1 cellular context compared by ENCODE assay signal in the genomic region with DNA sequence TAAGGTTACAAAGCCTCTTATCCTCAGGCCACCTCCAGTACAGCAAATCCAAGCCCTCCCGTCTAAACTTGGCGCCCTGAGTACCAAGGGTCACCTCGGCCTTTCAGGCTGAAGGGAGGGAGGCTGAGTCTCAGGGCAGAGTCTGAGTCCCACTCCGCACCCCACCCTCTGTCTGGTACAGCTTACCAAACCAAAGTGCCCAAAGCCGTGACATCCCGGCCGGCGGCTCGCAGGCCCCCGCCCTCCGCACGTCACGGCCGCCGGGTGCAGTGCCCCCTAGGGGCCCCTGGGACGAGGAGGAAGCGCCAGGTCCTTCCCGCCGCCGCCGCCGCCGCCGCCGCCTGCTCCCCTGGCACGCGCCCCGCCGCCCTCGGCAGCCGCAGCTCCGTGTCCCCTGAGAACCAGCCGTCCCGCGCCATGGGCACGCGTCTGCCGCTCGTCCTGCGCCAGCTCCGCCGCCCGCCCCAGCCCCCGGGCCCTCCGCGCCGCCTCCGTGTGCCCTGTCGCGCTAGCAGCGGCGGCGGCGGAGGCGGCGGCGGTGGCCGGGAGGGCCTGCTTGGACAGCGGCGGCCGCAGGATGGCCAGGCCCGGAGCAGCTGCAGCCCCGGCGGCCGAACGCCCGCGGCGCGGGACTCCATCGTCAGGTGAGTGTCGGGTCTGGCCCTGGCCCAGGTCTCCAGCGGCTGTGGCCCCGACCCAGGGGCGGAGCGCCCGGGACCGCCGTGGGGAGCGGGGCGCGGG.
TF ChIP-seq lines count a peak whose summit lies in the region.

A gene (plus strand): TSS at position 297 of the 741 bp plus-strand sequence. CDS start 121 bp downstream, at position 418.

TF ChIP-seq in HepG2, 621 proteins besides CTCF, POLR2A, EP300 and RAD21 (continued from another document):
- TF ChIP-seq HNF4G (IDR thresholded peaks at IDR 0.05; ENCODE audit: borderline replicate concordance, low read depth, low read length) (no peak; the same call in 1 of the 2 replicates), HNF4G (CRISPR knock-in tag; IDR thresholded peaks at IDR 0.05; ENCODE audit: borderline replicate concordance, low read depth) (no peak), ZC3H4 (CRISPR knock-in tag; IDR thresholded peaks at IDR 0.05; ENCODE audit: borderline replicate concordance) (0 out of 2 replicates have a peak, but pooled peaks have one; percentile 24), STAT5B (CRISPR knock-in tag; IDR thresholded peaks at IDR 0.05) (0 out of 2 replicates have a peak, but pooled peaks have one; percentile 12), ZNF138 (CRISPR knock-in tag; IDR thresholded peaks at IDR 0.05; ENCODE audit: low read depth) (peak; percentile 83; the same call in 1 of the 2 replicates)
- TF ChIP-seq, protein P1, sequence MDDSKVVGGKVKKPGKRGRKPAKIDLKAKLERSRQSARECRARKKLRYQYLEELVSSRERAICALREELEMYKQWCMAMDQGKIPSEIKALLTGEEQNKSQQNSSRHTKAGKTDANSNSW (CRISPR knock-in tag; IDR thresholded peaks at IDR 0.05; ENCODE audit: borderline replicate concordance): 0 out of 2 replicates have a peak, but pooled peaks have one; percentile 54
